28 cellular contexts compared by ENCODE assay signal in genomic region chr7:99002827-99003212, GRCh38.
DNase-seq lines count a peak whose midpoint lies in the region; ATAC-seq and TF ChIP-seq lines count a peak whose summit lies in the region.
"Had no signal": no experiment of that assay in that cellular context is flagged by ENCODE, and none has a peak within 500 bp of the region (broad histone marks: within the 10 kb centered on the region; RNA-seq: fewer than 3 reads in every experiment).

No MANE protein-coding gene starts in this region.

- H3K27ac Mint-ChIP-seq in activated naive CD8-positive, alpha-beta T cell treated with anti-CD3 and anti-CD28 coated beads for 36 hours, result peak overlapping the region; percentile 95
- H3K27ac Mint-ChIP-seq: activated naive CD4-positive, alpha-beta T cell treated with anti-CD3 and anti-CD28 coated beads for 36 hours had no signal

- H3K36me3 ChIP-seq in cardiac muscle cell, result peaks cover 43% of the 10 kb centered on the region

- H3K4me1 Mint-ChIP-seq in activated naive CD8-positive, alpha-beta T cell treated with anti-CD3 and anti-CD28 coated beads for 36 hours, result peaks cover 25% of the 10 kb centered on the region

- H3K4me3 ChIP-seq in cardiac muscle cell, result no peak overlapping the region
- H3K4me3 ChIP-seq: GM12878, SJSA1, upper lobe of right lung had no signal

- no peaks in the 10 kb centered on the region for H3K4me1 ChIP-seq in cardiac muscle cell (ENCODE audit: low read depth)

- intact Hi-C loops in left ventricle myocardium superior (cut with micrococcal nuclease), result no loop called here

- H3K4me3 Mint-ChIP-seq in activated naive CD8-positive, alpha-beta T cell treated with anti-CD3 and anti-CD28 coated beads for 36 hours, result no peak overlapping the region
- H3K4me3 Mint-ChIP-seq: activated naive CD4-positive, alpha-beta T cell treated with anti-CD3 and anti-CD28 coated beads for 36 hours; naive B cell had no signal

- no peaks in the 10 kb centered on the region for H3K27me3 ChIP-seq in cardiac muscle cell
- H3K27me3 ChIP-seq: neutrophil, SJSA1, upper lobe of right lung had no signal

- no peak for TF ChIP-seq CTCF in cardiac muscle cell (IDR thresholded peaks at IDR 0.05; ENCODE audit: low read depth, low read length)

- no peaks in the 10 kb centered on the region for H3K9me3 Mint-ChIP-seq in activated naive CD8-positive, alpha-beta T cell treated with anti-CD3 and anti-CD28 coated beads for 36 hours
- H3K9me3 Mint-ChIP-seq: activated naive CD4-positive, alpha-beta T cell treated with anti-CD3 and anti-CD28 coated beads for 36 hours; naive B cell had no signal

- ATAC-seq in left ventricle myocardium superior, result no peak
- ATAC-seq in GM19455 (IDR thresholded peaks at IDR 0.05; ENCODE audit: unreplicated experiment), result no peak
- ATAC-seq: GM12878, left colon, sciatic nerve had no signal

- no peaks in the 10 kb centered on the region for H3K27me3 Mint-ChIP-seq in activated naive CD8-positive, alpha-beta T cell treated with anti-CD3 and anti-CD28 coated beads for 36 hours
- H3K27me3 Mint-ChIP-seq: naive B cell, progenitor cell of endocrine pancreas had no signal

- H3K27ac ChIP-seq in cardiac muscle cell, result peak overlapping the region; percentile 9
- H3K27ac ChIP-seq: neutrophil, SJSA1, VCaP had no signal

- no peaks in the 10 kb centered on the region for H3K9me3 ChIP-seq in cardiac muscle cell (ENCODE audit: low read depth)
- H3K9me3 ChIP-seq: neutrophil, SJSA1, upper lobe of right lung had no signal

- no peak for DNase-seq in cardiac muscle cell (ENCODE audit: low read depth in 1 of 2, low spot score in 1 of 2)
- DNase-seq in left ventricle myocardium superior, result no peak
- DNase-seq in activated naive CD8-positive, alpha-beta T cell treated with anti-CD3 and anti-CD28 coated beads for 36 hours, result no peak
- peak; percentile 17 for DNase-seq in medulla oblongata (ENCODE audit: extremely low spot score)
- DNase-seq in ureter (ENCODE audit: low spot score), result peak; percentile 23
- no peak for DNase-seq in 8988T
- DNase-seq: activated CD4-positive, alpha-beta T cell treated with anti-CD3 and anti-CD28 coated beads for 4 hours; activated naive CD4-positive, alpha-beta T cell treated with anti-CD3 and anti-CD28 coated beads for 36 hours; amniotic stem cell; DMS153; hypothalamus; left colon; midbrain; naive B cell; NCI-H1048; NCI-H2107; NCI-H446 treated with DMSO at 0.1 percent for 48 hours; stimulated activated CD4-positive, alpha-beta T cell treated with anti-CD3 and anti-CD28 coated beads, Interleukin-12 subunit alpha, Interleukin-12 subunit beta, amount 100 ng/mL, for 4 hours; stimulated activated CD4-positive, alpha-beta T cell treated with anti-CD3 and anti-CD28 coated beads, Interleukin-4, amount 100 ng/mL, for 1 hour; T-helper 9 cell; upper lobe of right lung had no signal

- peaks cover 21% of the 10 kb centered on the region for H3K36me3 Mint-ChIP-seq in activated naive CD8-positive, alpha-beta T cell treated with anti-CD3 and anti-CD28 coated beads for 36 hours

Comparison
In these comparisons a context has a peak if more than half of its experiments do, and no peak if none do; other contexts are left out.
1. DNase-seq: peak in medulla oblongata (single experiment) and ureter (single experiment); none in cardiac muscle cell (0 of 2), left ventricle myocardium superior (single experiment), activated naive CD8-positive, alpha-beta T cell treated with anti-CD3 and anti-CD28 coated beads for 36 hours (single experiment) and 8988T (single experiment).